In genomic region chr11:27839226-27839913, GRCh38 we compare ENCODE assay signal across 10 cellular contexts.
DNase-seq lines count a peak whose midpoint lies in the region; ATAC-seq, FAIRE-seq and TF ChIP-seq lines count a peak whose summit lies in the region.
"Had no signal": no experiment of that assay in that cellular context is flagged by ENCODE, and none has a peak within 500 bp of the region (broad histone marks: within the 10 kb centered on the region; RNA-seq: fewer than 3 reads in every experiment).

No MANE protein-coding gene starts in this region.

- no peaks in the 10 kb centered on the region for H3K9me3 Mint-ChIP-seq in astrocyte (ENCODE audit: unreplicated experiment)

- no peak for ATAC-seq in HG02763 (IDR thresholded peaks at IDR 0.05; ENCODE audit: unreplicated experiment)
- no peak for ATAC-seq in HG02642 (IDR thresholded peaks at IDR 0.05; ENCODE audit: poor library complexity, unreplicated experiment)
- ATAC-seq in HG02571 (IDR thresholded peaks at IDR 0.05; ENCODE audit: unreplicated experiment): no peak

- H3K36me3 ChIP-seq in Karpas-422 (ENCODE audit: insufficient read depth, low read length): no peaks in the 10 kb centered on the region
- H3K36me3 ChIP-seq in astrocyte (ENCODE audit: insufficient read depth, low read length): no peaks in the 10 kb centered on the region

- H3K36me3 Mint-ChIP-seq in astrocyte (ENCODE audit: low read depth, unreplicated experiment): no peaks in the 10 kb centered on the region

- no peaks in the 10 kb centered on the region for H3K9me2 ChIP-seq in Karpas-422 (replicated peaks; ENCODE audit: insufficient read depth, low read length)

- H3K79me2 ChIP-seq in Karpas-422 (ENCODE audit: low read length): no peaks in the 10 kb centered on the region
- H3K79me2 ChIP-seq in astrocyte (ENCODE audit: insufficient read depth, low read length): no peaks in the 10 kb centered on the region

- H3K4me1 ChIP-seq in Karpas-422 (ENCODE audit: low read length): no peaks in the 10 kb centered on the region
- no peaks in the 10 kb centered on the region for H3K4me1 ChIP-seq in astrocyte (ENCODE audit: insufficient read depth, low read length)

- H3K4me3 ChIP-seq in Karpas-422 (ENCODE audit: low read length) (no peak overlapping the region), astrocyte (ENCODE audit: insufficient read depth, low read depth, low read length) (no peak overlapping the region)

- no peaks in the 10 kb centered on the region; the same call in 1 of the 2 replicates for H3K27me3 ChIP-seq in Karpas-422 (ENCODE audit: low read length)
- H3K27me3 ChIP-seq in astrocyte (ENCODE audit: insufficient read depth, low read length): no peaks in the 10 kb centered on the region

- H3K9me3 ChIP-seq in Karpas-422 (ENCODE audit: low read length) (no peaks in the 10 kb centered on the region), astrocyte (ENCODE audit: insufficient read depth, low read depth, low read length) (no peaks in the 10 kb centered on the region)

- no peak overlapping the region for H3K4me3 Mint-ChIP-seq in astrocyte (ENCODE audit: unreplicated experiment)

- H3K27ac Mint-ChIP-seq in astrocyte (ENCODE audit: unreplicated experiment): no peak overlapping the region

- H4K20me1 ChIP-seq in Karpas-422 (ENCODE audit: insufficient read depth, low read depth, low read length): no peaks in the 10 kb centered on the region
- H4K20me1 ChIP-seq in astrocyte (ENCODE audit: insufficient read depth, low read length): no peaks in the 10 kb centered on the region

- DNase-seq in GM03348 (ENCODE audit: low spot score): peak; percentile 30
- peak; percentile 71 for DNase-seq in Karpas-422
- peak; percentile 19 for DNase-seq in astrocyte (ENCODE audit: low read depth)
- peak; percentile 7 to 32 for DNase-seq in lung microvascular endothelial cell (ENCODE audit: low read depth in 2 of 2)
- DNase-seq in GM19238 (ENCODE audit: insufficient read length, low spot score): no peak
- DNase-seq: activated effector memory CD4-positive, alpha-beta T cell treated with Interleukin-2 at 50 U/mL for 16 hours; hippocampal formation had no signal

- no peak overlapping the region for H3K4me2 ChIP-seq in Karpas-422 (ENCODE audit: low read depth, low read length, poor library complexity, severe bottlenecking)
- no peak overlapping the region for H3K4me2 ChIP-seq in astrocyte (ENCODE audit: low read length)

- H3K4me1 Mint-ChIP-seq in astrocyte (ENCODE audit: low read depth, unreplicated experiment): no peaks in the 10 kb centered on the region

- H3K27me3 Mint-ChIP-seq in astrocyte (ENCODE audit: low read depth, unreplicated experiment): peaks cover 2% of the 10 kb centered on the region

- H2AFZ ChIP-seq in Karpas-422 (ENCODE audit: low read length) (peak overlapping the region; percentile 55; the same call in 1 of the 2 replicates), astrocyte (ENCODE audit: low read depth, low read length) (no peak overlapping the region)

- peak; percentile 51 for TF ChIP-seq CTCF in astrocyte (IDR thresholded peaks at IDR 0.05; ENCODE audit: insufficient read depth, low read depth, low read length)

- H3K27ac ChIP-seq in Karpas-422 (ENCODE audit: low read length) (no peak overlapping the region), astrocyte (ENCODE audit: low read depth, low read length) (no peak overlapping the region)

- FAIRE-seq in astrocyte (lab: Jason Lieb, UNC): peak; percentile 83

- H3K9ac ChIP-seq in Karpas-422 (ENCODE audit: low read length) (no peak overlapping the region), astrocyte (ENCODE audit: low read length) (no peak overlapping the region)
